8 cellular contexts compared by ENCODE assay signal in the genomic region with DNA sequence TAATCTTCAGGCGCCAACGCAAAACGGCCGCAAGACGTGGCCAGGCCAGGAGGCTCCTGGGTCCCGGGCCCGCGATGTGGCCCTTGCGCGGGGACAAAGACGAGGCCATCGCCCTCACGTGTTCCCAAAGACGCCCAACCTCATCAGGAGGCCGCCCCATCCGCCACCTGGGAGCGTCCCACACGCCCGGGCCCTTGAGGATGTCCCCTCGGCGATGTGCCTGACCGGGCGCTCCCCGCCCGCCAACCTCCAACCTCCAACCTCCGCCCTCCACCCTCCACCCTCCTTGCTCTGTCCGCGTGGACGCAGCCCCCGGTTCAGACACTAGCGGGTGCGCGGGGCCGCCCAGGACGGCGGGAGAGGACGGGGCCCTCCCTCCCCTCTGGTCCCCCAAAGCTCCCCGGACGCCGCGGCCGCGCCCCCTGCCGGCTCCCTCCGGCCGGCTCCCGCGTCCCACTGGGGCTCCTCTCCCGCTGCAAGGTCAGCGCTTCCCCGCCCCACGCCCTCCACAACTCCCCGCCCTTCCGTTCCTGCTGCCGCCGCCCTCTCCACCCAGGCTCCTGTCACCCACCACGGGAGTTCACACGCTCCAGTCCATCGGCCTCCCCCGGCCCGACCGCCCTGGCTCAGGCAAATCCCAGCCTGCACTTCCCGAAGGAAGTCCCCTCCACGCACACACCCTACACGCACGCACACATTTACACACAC.
DNase-seq lines count a peak whose midpoint lies in the region; ATAC-seq, FAIRE-seq and TF ChIP-seq lines count a peak whose summit lies in the region.

No MANE protein-coding gene starts in this region.

- no peaks in the 10 kb centered on the region for H3K9me3 Mint-ChIP-seq in activated CD4-positive, alpha-beta memory T cell treated with anti-CD3 and anti-CD28 coated beads for 36 hours
- peaks cover 3% of the 10 kb centered on the region for H3K9me3 Mint-ChIP-seq in glutamatergic neuron (ENCODE audit: unreplicated experiment)
- H3K9me3 Mint-ChIP-seq in progenitor cell of endocrine pancreas (ENCODE audit: low read depth), result no peaks in the 10 kb centered on the region

- no TSS peak for BruUV-seq in A673 (replicated peaks; lab: Mats Ljungman, UMichigan)

- H3K27me3 ChIP-seq in A673 (replicated peaks; ENCODE audit: insufficient read depth, low read depth, low read length, poor library complexity) (no peaks in the 10 kb centered on the region), HUES6 (ENCODE audit: control insufficient read depth, insufficient read depth, low read length) (peaks cover 63% of the 10 kb centered on the region)

- peaks cover 3% of the 10 kb centered on the region for H3K4me1 Mint-ChIP-seq in activated CD4-positive, alpha-beta memory T cell treated with anti-CD3 and anti-CD28 coated beads for 36 hours (ENCODE audit: low read depth)
- H3K4me1 Mint-ChIP-seq in glutamatergic neuron (ENCODE audit: low read depth, unreplicated experiment), result peaks cover 8% of the 10 kb centered on the region
- H3K4me1 Mint-ChIP-seq in progenitor cell of endocrine pancreas (ENCODE audit: low read depth), result no peaks in the 10 kb centered on the region

- H3K27me3 Mint-ChIP-seq in activated CD4-positive, alpha-beta memory T cell treated with anti-CD3 and anti-CD28 coated beads for 36 hours, result peaks cover 6% of the 10 kb centered on the region
- H3K27me3 Mint-ChIP-seq in glutamatergic neuron (ENCODE audit: unreplicated experiment) (peaks cover 2% of the 10 kb centered on the region), progenitor cell of endocrine pancreas (peaks cover 47% of the 10 kb centered on the region)

- peaks cover 9% of the 10 kb centered on the region for H3K4me1 ChIP-seq in A673 (ENCODE audit: insufficient read depth, low read length, poor library complexity, severe bottlenecking)
- H3K4me1 ChIP-seq in HUES6 (ENCODE audit: control insufficient read depth, insufficient read depth, low read length), result peaks cover 10% of the 10 kb centered on the region

- intact Hi-C loops in A673 (cut with micrococcal nuclease; ENCODE audit: unreplicated experiment), result no loop called here
- intact Hi-C loops in activated CD4-positive, alpha-beta memory T cell treated with anti-CD3 and anti-CD28 coated beads for 36 hours (cut with micrococcal nuclease), result loop anchor here (10.0 kb wide), 1 partner anchor 308 kb away; a partner anchor contains a TSS

- no peak for ATAC-seq in HG03565 (IDR thresholded peaks at IDR 0.05; ENCODE audit: unreplicated experiment)
- no peak for ATAC-seq in HG03045 (IDR thresholded peaks at IDR 0.05; ENCODE audit: unreplicated experiment)

- no peak overlapping the region for H3K4me3 Mint-ChIP-seq in activated CD4-positive, alpha-beta memory T cell treated with anti-CD3 and anti-CD28 coated beads for 36 hours
- peak overlapping the region; percentile 69 for H3K4me3 Mint-ChIP-seq in glutamatergic neuron (ENCODE audit: unreplicated experiment)
- no peak overlapping the region for H3K4me3 Mint-ChIP-seq in progenitor cell of endocrine pancreas (ENCODE audit: low read depth)

- peak; percentile 31 for DNase-seq in A673 (ENCODE audit: low spot score)
- peak; percentile 53 for DNase-seq in activated CD4-positive, alpha-beta memory T cell treated with anti-CD3 and anti-CD28 coated beads for 36 hours
- peak; percentile 81 for DNase-seq in glutamatergic neuron
- DNase-seq in progenitor cell of endocrine pancreas (ENCODE audit: low spot score, unreplicated experiment), result peak; percentile 67
- DNase-seq in H54 (ENCODE audit: insufficient read length, low spot score), result no peak

- H3K9ac ChIP-seq in HUES6 (ENCODE audit: low read length), result peak overlapping the region; percentile 43

- TF ChIP-seq POLR2A in H54 (IDR thresholded peaks at IDR 0.05; ENCODE audit: low read depth, low read length), result no peak

- no peak overlapping the region for H3K27ac Mint-ChIP-seq in activated CD4-positive, alpha-beta memory T cell treated with anti-CD3 and anti-CD28 coated beads for 36 hours
- H3K27ac Mint-ChIP-seq in glutamatergic neuron (ENCODE audit: unreplicated experiment) (no peak overlapping the region), progenitor cell of endocrine pancreas (no peak overlapping the region)

- FAIRE-seq in H54 (lab: Jason Lieb, UNC), result no peak

- TF ChIP-seq CTCF in A673 (conservative IDR thresholded peaks at IDR 0.05; ENCODE audit: low read depth, low read length), result peak; percentile 54
- peak; percentile 59 for TF ChIP-seq CTCF in glutamatergic neuron (IDR thresholded peaks at IDR 0.05; ENCODE audit: partially characterized antibody, unreplicated experiment)
- peak; percentile 74 for TF ChIP-seq CTCF in progenitor cell of endocrine pancreas (IDR thresholded peaks at IDR 0.05; ENCODE audit: unreplicated experiment)

- POLR2A ChIA-PET in A673 (lab: Charles Lee; ENCODE audit: low non-redundant PET), result no interaction called here
- POLR2A ChIA-PET in activated CD4-positive, alpha-beta memory T cell treated with anti-CD3 and anti-CD28 coated beads for 36 hours (lab: Charles Lee), result no interaction called here

- no peaks in the 10 kb centered on the region for H3K36me3 ChIP-seq in A673 (ENCODE audit: insufficient read depth, low read length, poor library complexity, severe bottlenecking)
- no peaks in the 10 kb centered on the region for H3K36me3 ChIP-seq in HUES6 (ENCODE audit: control insufficient read depth, insufficient read depth, low read length)

- CTCF ChIA-PET in A673 (lab: Charles Lee), result no interaction called here
- CTCF ChIA-PET in activated CD4-positive, alpha-beta memory T cell treated with anti-CD3 and anti-CD28 coated beads for 36 hours (lab: Charles Lee), result interaction anchor here (1.3 kb wide), 1 partner anchor 247 kb away, joined by 5 read pairs; no protein-coding TSS in a partner anchor

- peak overlapping the region; percentile 42 for H3K4me3 ChIP-seq in A673 (ENCODE audit: low read depth, low read length, poor library complexity, severe bottlenecking)
- H3K4me3 ChIP-seq in HUES6 (ENCODE audit: low read depth, low read length), result peak overlapping the region; percentile 70

- H3K9me3 ChIP-seq in A673 (ENCODE audit: low read depth, low read length, poor library complexity, severe bottlenecking), result no peaks in the 10 kb centered on the region
- no peaks in the 10 kb centered on the region for H3K9me3 ChIP-seq in HUES6 (ENCODE audit: control insufficient read depth, insufficient read depth, low read depth, low read length)

- no peak overlapping the region for H3K27ac ChIP-seq in A673 (ENCODE audit: low read depth, low read length, poor library complexity, severe bottlenecking)
- H3K27ac ChIP-seq in HUES6 (ENCODE audit: low read depth, low read length), result no peak overlapping the region

- H3K36me3 Mint-ChIP-seq in activated CD4-positive, alpha-beta memory T cell treated with anti-CD3 and anti-CD28 coated beads for 36 hours, result no peaks in the 10 kb centered on the region
- H3K36me3 Mint-ChIP-seq in glutamatergic neuron (ENCODE audit: unreplicated experiment) (peaks cover 2% of the 10 kb centered on the region), progenitor cell of endocrine pancreas (ENCODE audit: insufficient read depth) (no peaks in the 10 kb centered on the region)
